7 cellular contexts compared by ENCODE assay signal in genomic region chr16:10552998-10553491, GRCh38. TPM values are rescaled to one million over a fixed set of nuclear protein-coding genes. Genes with fewer than 3 reads are reported as not detected.
DNase-seq lines count a peak whose midpoint lies in the region; ATAC-seq and TF ChIP-seq lines count a peak whose summit lies in the region.

No MANE protein-coding gene starts in this region.

- H3K27ac ChIP-seq in gastroesophageal sphincter = peak overlapping the region in 1 of 4 donors; percentile 39

- WGBS in gastroesophageal sphincter (ENCODE audit: low coverage in 1 of 2), 2 donors = 54 to 73% methylated on average over 14 to 18 of the region's 19 CpGs

- TF ChIP-seq CTCF in gastroesophageal sphincter (IDR thresholded peaks at IDR 0.05) = no peak

- no peak for TF ChIP-seq EP300 in gastroesophageal sphincter (IDR thresholded peaks at IDR 0.05)

- H3K9me3 ChIP-seq in gastroesophageal sphincter = peaks cover 0 to 9% (median 0%) of the 10 kb centered on the region in 3 donors

- peak overlapping the region in 1 of 2 donors; percentile 22 for H3K4me3 ChIP-seq in gastroesophageal sphincter

- H3K36me3 ChIP-seq in gastroesophageal sphincter = peaks cover 0 to 9% of the 10 kb centered on the region in 2 donors

- H3K4me1 ChIP-seq in gastroesophageal sphincter = peaks cover 0 to 38% (median 4%) of the 10 kb centered on the region in 3 donors

- DNase-seq in activated CD4-positive, alpha-beta T cell treated with anti-CD3 and anti-CD28 coated beads, Interleukin-2, amount 50 U/mL, for 24 hours (ENCODE audit: low read depth in 1 of 2, low spot score in 1 of 2) = peak; percentile 11 to 22
- DNase-seq in stimulated activated CD4-positive, alpha-beta T cell treated with anti-CD3 and anti-CD28 coated beads, Interleukin-2, amount 100 ng/mL, for 24 hours = peak; percentile 54 to 59
- no peak for DNase-seq in HUDEP-2 (lab: John Stamatoyannopoulos, UW; ENCODE audit: unreplicated experiment in 76 of 76)
- DNase-seq in HuH-7 (ENCODE audit: low spot score) = no peak

- ATAC-seq in GM19351 (IDR thresholded peaks at IDR 0.05; ENCODE audit: unreplicated experiment) (peak; percentile 98), HG03378 (IDR thresholded peaks at IDR 0.05; ENCODE audit: unreplicated experiment) (peak; percentile 89), gastroesophageal sphincter (peak; percentile 43)

- no peaks in the 10 kb centered on the region for H3K27me3 ChIP-seq in gastroesophageal sphincter

- no peak for TF ChIP-seq POLR2A in gastroesophageal sphincter (IDR thresholded peaks at IDR 0.05)

RNA-seq across cellular contexts. Expression of gene EMP2, which starts 27.4 kb away (rescaled TPM):
- total RNA-seq in gastroesophageal sphincter = 10 to 100 TPM; 52.8 to 94.7 (median 69.7) TPM

Comparison
In these comparisons a context has a peak if more than half of its experiments do, and no peak if none do; other contexts are left out.
1. ATAC-seq: peak in every context shown above with its lines; median percentile 98 in GM19351; 89 in HG03378; 43 in gastroesophageal sphincter.
2. DNase-seq: peak in activated CD4-positive, alpha-beta T cell treated with anti-CD3 and anti-CD28 coated beads, Interleukin-2, amount 50 U/mL, for 24 hours (2 of 2) and stimulated activated CD4-positive, alpha-beta T cell treated with anti-CD3 and anti-CD28 coated beads, Interleukin-2, amount 100 ng/mL, for 24 hours (2 of 2); none in HUDEP-2 (0 of 76) and HuH-7 (single experiment).